Comparison of ENCODE assay signal across 8 cellular contexts in the genomic region with DNA sequence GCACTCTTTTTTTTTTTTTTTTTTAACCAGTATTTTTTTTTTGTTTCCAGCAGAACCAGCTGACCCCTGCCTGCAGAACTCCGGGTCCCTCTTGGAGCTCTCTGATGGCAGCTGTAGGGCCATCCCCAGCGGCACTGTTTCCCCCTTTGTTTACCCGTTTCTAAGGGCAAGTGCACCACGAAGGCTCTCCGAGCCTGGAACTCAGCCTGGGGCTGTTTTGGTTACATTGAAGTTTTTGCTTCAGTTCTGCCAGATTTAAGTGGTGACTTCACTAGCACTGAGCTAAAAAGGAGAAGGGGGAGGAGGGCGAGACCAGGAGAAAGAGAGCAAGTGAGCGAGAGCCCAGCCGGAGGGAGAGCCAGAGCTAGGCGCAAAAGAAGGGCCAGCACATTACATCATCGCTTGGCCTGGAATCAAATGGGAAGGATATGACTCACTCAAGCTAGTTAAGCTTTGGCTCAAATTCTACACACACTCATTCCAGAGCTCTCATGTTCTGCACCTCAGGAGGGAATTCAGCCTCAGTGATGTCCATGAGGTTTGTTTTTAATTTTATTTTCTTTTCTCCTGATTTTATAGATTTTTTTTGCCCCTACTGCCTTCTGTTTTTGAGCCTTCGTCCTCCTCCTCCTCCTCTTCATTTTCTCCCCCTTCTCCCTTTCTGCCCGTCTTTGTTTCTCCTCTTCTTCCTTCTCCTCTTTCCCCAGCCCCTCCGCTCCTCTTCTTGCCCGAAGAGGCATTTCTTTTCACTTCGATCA.
DNase-seq lines count a peak whose midpoint lies in the region; ATAC-seq and TF ChIP-seq lines count a peak whose summit lies in the region.

No MANE protein-coding gene starts in this region.

- H4K20me1 ChIP-seq in Karpas-422 (ENCODE audit: insufficient read depth, low read depth, low read length), result peaks cover 55% of the 10 kb centered on the region

- H2AFZ ChIP-seq in Karpas-422 (ENCODE audit: low read length), result no peak overlapping the region

- H3K36me3 Mint-ChIP-seq in stimulated activated memory B cell treated with anti-CD40 and anti-IgM and Interleukin-4, amounts not matched to agents 10 μg/mL and 1 μg/mL and 100 μg/mL, for 72 hours, result no peaks in the 10 kb centered on the region

- H3K4me3 Mint-ChIP-seq in stimulated activated memory B cell treated with anti-CD40 and anti-IgM and Interleukin-4, amounts not matched to agents 10 μg/mL and 1 μg/mL and 100 μg/mL, for 72 hours, result no peak overlapping the region

- POLR2A ChIA-PET in AG04449 (lab: Yijun Ruan, JAX), result interaction anchor here (0.6 kb wide), 1 partner anchor 27 kb away, joined by 3 read pairs; no protein-coding TSS in a partner anchor

- 9% methylated on average over 15 of the region's 15 CpGs for WGBS in HUES64

- DNase-seq in AG04449 (ENCODE audit: low read depth, low spot score), result peak; percentile 94
- DNase-seq in RPMI7951 (ENCODE audit: low read depth), result peak; percentile 100
- DNase-seq in ecto neural progenitor cell (ENCODE audit: low spot score), result peak; percentile 73
- DNase-seq in left lobe of liver (ENCODE audit: low spot score), result peak; percentile 88
- DNase-seq in Karpas-422, result no peak

- H3K27me3 Mint-ChIP-seq in stimulated activated memory B cell treated with anti-CD40 and anti-IgM and Interleukin-4, amounts not matched to agents 10 μg/mL and 1 μg/mL and 100 μg/mL, for 72 hours, result peaks cover 8% of the 10 kb centered on the region

- no peaks in the 10 kb centered on the region for H3K4me1 Mint-ChIP-seq in stimulated activated memory B cell treated with anti-CD40 and anti-IgM and Interleukin-4, amounts not matched to agents 10 μg/mL and 1 μg/mL and 100 μg/mL, for 72 hours

- H3K9me2 ChIP-seq in Karpas-422 (replicated peaks; ENCODE audit: insufficient read depth, low read length), result no peaks in the 10 kb centered on the region

- CTCF ChIA-PET in AG04449 (lab: Yijun Ruan, JAX), result interaction anchor here (0.6 kb wide), 1 partner anchor 1833 kb away, joined by 3 read pairs; no protein-coding TSS in a partner anchor

- H3K4me2 ChIP-seq in Karpas-422 (ENCODE audit: low read depth, low read length, poor library complexity, severe bottlenecking), result no peak overlapping the region

- H3K4me1 ChIP-seq in HUES64 (ENCODE audit: insufficient read depth, low read length), result peaks cover 45% of the 10 kb centered on the region
- H3K4me1 ChIP-seq in Karpas-422 (ENCODE audit: low read length), result peaks cover 24% of the 10 kb centered on the region

- H3K36me3 ChIP-seq in HUES64 (ENCODE audit: insufficient read depth, low read length) (no peaks in the 10 kb centered on the region), Karpas-422 (ENCODE audit: insufficient read depth, low read length) (no peaks in the 10 kb centered on the region)

- H3K27ac ChIP-seq in HUES64 (ENCODE audit: low read depth, low read length) (peak overlapping the region; percentile 89), Karpas-422 (ENCODE audit: low read length) (no peak overlapping the region)

- H3K9ac ChIP-seq in HUES64 (ENCODE audit: low read depth, low read length) (peak overlapping the region; percentile 88), Karpas-422 (ENCODE audit: low read length) (no peak overlapping the region)

- no peaks in the 10 kb centered on the region for H3K9me3 Mint-ChIP-seq in stimulated activated memory B cell treated with anti-CD40 and anti-IgM and Interleukin-4, amounts not matched to agents 10 μg/mL and 1 μg/mL and 100 μg/mL, for 72 hours

- TF ChIP-seq CTCF in AG04449 (IDR thresholded peaks at IDR 0.05; ENCODE audit: insufficient read depth, low read length, missing control alignments), result no peak

- ATAC-seq in GM18870 (IDR thresholded peaks at IDR 0.05; ENCODE audit: unreplicated experiment), result peak; percentile 47
- peak; percentile 97 for ATAC-seq in left lobe of liver
- ATAC-seq in stimulated activated memory B cell treated with anti-CD40 and anti-IgM and Interleukin-4, amounts not matched to agents 10 μg/mL and 1 μg/mL and 100 μg/mL, for 72 hours, result peak; percentile 74

- no peak overlapping the region for H3K27ac Mint-ChIP-seq in stimulated activated memory B cell treated with anti-CD40 and anti-IgM and Interleukin-4, amounts not matched to agents 10 μg/mL and 1 μg/mL and 100 μg/mL, for 72 hours

- H3K9me3 ChIP-seq in HUES64 (ENCODE audit: insufficient read depth, low read depth, low read length) (no peaks in the 10 kb centered on the region), Karpas-422 (ENCODE audit: low read length) (no peaks in the 10 kb centered on the region)

- H3K79me2 ChIP-seq in Karpas-422 (ENCODE audit: low read length), result no peaks in the 10 kb centered on the region

- H3K27me3 ChIP-seq in HUES64 (ENCODE audit: insufficient read depth, low read length) (no peaks in the 10 kb centered on the region), Karpas-422 (ENCODE audit: low read length) (no peaks in the 10 kb centered on the region)

- H3K4me3 ChIP-seq in AG04449 (ENCODE audit: low read depth, low read length), result peak overlapping the region; percentile 60
- peak overlapping the region; percentile 59 for H3K4me3 ChIP-seq in HUES64 (ENCODE audit: low read length)
- H3K4me3 ChIP-seq in Karpas-422 (ENCODE audit: low read length), result no peak overlapping the region

Comparison
In these comparisons a context has a peak if more than half of its experiments do, and no peak if none do; other contexts are left out.
1. ATAC-seq: peak in every context shown above with its lines; median percentile 97 in left lobe of liver; 74 in stimulated activated memory B cell treated with anti-CD40 and anti-IgM and Interleukin-4, amounts not matched to agents 10 μg/mL and 1 μg/mL and 100 μg/mL, for 72 hours; 47 in GM18870.